ENCODE assay signal across 1 cellular context in the genomic region with DNA sequence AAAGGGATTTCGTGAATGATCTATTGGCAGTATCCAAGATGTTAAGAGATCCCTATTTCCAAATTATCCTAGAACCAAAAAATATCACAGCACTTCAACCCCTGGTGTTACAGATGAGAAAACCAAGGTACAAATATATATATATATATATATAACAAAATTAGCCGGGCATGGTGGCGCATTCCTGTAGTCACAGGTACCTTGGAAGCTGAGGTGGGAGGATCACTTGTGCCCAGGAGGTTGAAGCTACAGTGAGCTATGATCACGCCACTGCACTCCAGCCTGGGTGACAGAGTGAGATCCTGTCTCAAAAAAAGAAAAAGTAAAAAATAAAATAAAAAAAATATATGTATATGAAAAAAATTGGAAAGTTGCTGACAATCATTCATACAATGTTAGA.
TF ChIP-seq lines count a peak whose summit lies in the region.

No MANE protein-coding gene starts in this region.

TF ChIP-seq in endothelial cell of umbilical vein, 7 proteins besides CTCF, POLR2A, EP300 and RAD21:
- TF ChIP-seq EZH2 (IDR thresholded peaks at IDR 0.05; ENCODE audit: borderline replicate concordance, low read depth, low read length, severe bottlenecking) (no peak), POLR2AphosphoS5 (IDR thresholded peaks at IDR 0.05; ENCODE audit: insufficient read depth, low read depth, low read length) (no peak), FOS (IDR thresholded peaks at IDR 0.05; ENCODE audit: borderline replicate concordance, insufficient read depth, low read length) (no peak), JUN (IDR thresholded peaks at IDR 0.05; ENCODE audit: borderline replicate concordance, insufficient read depth, insufficient read length, low read depth) (no peak), MYC (IDR thresholded peaks at IDR 0.05; ENCODE audit: low read depth, low read length) (no peak), GATA2 (IDR thresholded peaks at IDR 0.05; ENCODE audit: insufficient read depth, insufficient read length, low read depth, low read length) (no peak)
- TF ChIP-seq, protein P1, sequence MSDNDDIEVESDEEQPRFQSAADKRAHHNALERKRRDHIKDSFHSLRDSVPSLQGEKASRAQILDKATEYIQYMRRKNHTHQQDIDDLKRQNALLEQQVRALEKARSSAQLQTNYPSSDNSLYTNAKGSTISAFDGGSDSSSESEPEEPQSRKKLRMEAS (IDR thresholded peaks at IDR 0.05; ENCODE audit: insufficient read depth, insufficient read length): no peak
TF ChIP-seq in endothelial cell of umbilical vein: peak in this region for 0.
